Comparison of ENCODE assay signal across 35 cellular contexts in the genomic region with DNA sequence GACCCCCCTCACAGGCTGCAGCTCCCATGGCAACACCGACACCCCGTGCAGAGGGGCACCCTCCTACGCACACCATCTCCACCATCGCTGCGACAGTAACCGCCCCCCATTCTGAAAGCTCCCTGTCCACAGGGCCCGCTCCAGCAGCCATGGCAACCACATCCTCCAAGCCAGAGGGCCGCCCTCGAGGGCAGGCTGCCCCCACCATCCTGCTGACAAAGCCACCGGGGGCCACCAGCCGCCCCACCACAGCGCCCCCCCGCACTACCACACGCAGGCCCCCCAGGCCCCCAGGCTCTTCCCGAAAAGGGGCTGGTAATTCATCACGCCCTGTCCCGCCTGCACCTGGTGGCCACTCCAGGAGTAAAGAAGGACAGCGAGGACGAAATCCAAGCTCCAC. TPM values are rescaled to one million over a fixed set of nuclear protein-coding genes. Genes with fewer than 3 reads are reported as not detected.
"Had no signal": no experiment of that assay in that cellular context is flagged by ENCODE, and none has a peak within 500 bp of the region (broad histone marks: within the 10 kb centered on the region; RNA-seq: fewer than 3 reads in every experiment).

No MANE protein-coding gene starts in this region.

- DNase-seq: activated B cell treated with CpG ODN at 0.5 μM for 24 hours; activated CD4-positive, alpha-beta memory T cell treated with anti-CD3 and anti-CD28 coated beads for 36 hours; activated CD4-positive, alpha-beta T cell treated with anti-CD3 and anti-CD28 coated beads for 4 hours; activated CD4-positive, alpha-beta T cell treated with anti-CD3 and anti-CD28 coated beads, Interleukin-2, amount 10 ng/mL, durations not matched to agents 24 days and 14 days; activated CD4-positive, alpha-beta T cell treated with anti-CD3 and anti-CD28 coated beads, Interleukin-2, amount 50 U/mL, for 1 hour; activated CD4-positive, alpha-beta T cell treated with anti-CD3 and anti-CD28 coated beads, Interleukin-2, amount 50 U/mL, for 4 hours; activated CD4-positive, CD25-positive, alpha-beta regulatory T cell treated with anti-CD3 and anti-CD28 coated beads, Interleukin-2, amount 50 U/mL, for 72 hours; activated CD8-positive, alpha-beta memory T cell treated with anti-CD3 and anti-CD28 coated beads, Interleukin-2, amount 50 U/mL, for 4 hours; activated CD8-positive, alpha-beta T cell treated with anti-CD3 and anti-CD28 coated beads for 36 hours; activated effector memory CD4-positive, alpha-beta T cell treated with Interleukin-2 at 50 U/mL for 16 hours; activated gamma-delta T cell; activated naive CD4-positive, alpha-beta T cell treated with anti-CD3 and anti-CD28 coated beads, Interleukin-2, amount 10 ng/mL, durations not matched to agents 7 days and 5 days; activated naive CD4-positive, alpha-beta T cell treated with Interleukin-2 at 50 U/mL for 16 hours; activated naive CD8-positive, alpha-beta T cell treated with anti-CD3 and anti-CD28 coated beads, Interleukin-2, amount 10 ng/mL, durations not matched to agents 7 days and 5 days; activated naive CD8-positive, alpha-beta T cell treated with anti-CD3 and anti-CD28 coated beads, Interleukin-2, amount 50 U/mL, for 24 hours; activated T-cell treated with anti-CD3 and anti-CD28 coated beads, Interleukin-2, amount 50 U/mL, for 24 hours; activated T-cell treated with anti-CD3 and anti-CD28 coated beads, Interleukin-2, amount 50 U/mL, for 48 hours; amygdala; anterior cingulate cortex; caudate nucleus; cerebellar nuclear complex; SW 1271; T-helper 1 cell; T-helper 2 cell; T-helper 9 cell had no signal

- H3K4me3 Mint-ChIP-seq: activated B cell treated with CpG ODN at 0.5 μM for 24 hours; activated CD4-positive, alpha-beta memory T cell treated with anti-CD3 and anti-CD28 coated beads for 36 hours; activated CD4-positive, alpha-beta T cell treated with anti-CD3 and anti-CD28 coated beads, Interleukin-2, amount 10 ng/mL, durations not matched to agents 24 days and 14 days; activated CD8-positive, alpha-beta T cell treated with anti-CD3 and anti-CD28 coated beads for 36 hours; activated naive CD4-positive, alpha-beta T cell treated with anti-CD3 and anti-CD28 coated beads, Interleukin-2, amount 10 ng/mL, durations not matched to agents 7 days and 5 days; activated naive CD4-positive, alpha-beta T cell treated with anti-CD3 and anti-CD28 coated beads, Interleukin-2, amount 50 U/mL, for 24 hours; activated naive CD8-positive, alpha-beta T cell; activated naive CD8-positive, alpha-beta T cell treated with anti-CD3 and anti-CD28 coated beads, Interleukin-2, amount 10 ng/mL, durations not matched to agents 7 days and 5 days; activated naive CD8-positive, alpha-beta T cell treated with anti-CD3 and anti-CD28 coated beads, Interleukin-2, amount 50 U/mL, for 24 hours; activated T-cell treated with anti-CD3 and anti-CD28 coated beads, Interleukin-2, amount 50 U/mL, for 24 hours; brain; central memory CD8-positive, alpha-beta T cell; T-helper 1 cell treated with Interleukin-12 subunit alpha and Interleukin-12 subunit beta and Interleukin-4 antibody, amounts not matched to agents 30 μg/mL and 1 μg/mL, for 36 hours; T-helper 2 cell treated with Interferon-gamma antibody and Interleukin-4, amounts not matched to agents 5 μg/mL and 100 μg/mL, for 36 hours had no signal

- H3K36me3 Mint-ChIP-seq: activated CD4-positive, alpha-beta memory T cell treated with anti-CD3 and anti-CD28 coated beads for 36 hours; activated naive CD4-positive, alpha-beta T cell treated with anti-CD3 and anti-CD28 coated beads, Interleukin-2, amount 10 ng/mL, durations not matched to agents 7 days and 5 days; activated naive CD4-positive, alpha-beta T cell treated with anti-CD3 and anti-CD28 coated beads, Interleukin-2, amount 50 U/mL, for 24 hours; activated naive CD8-positive, alpha-beta T cell treated with anti-CD3 and anti-CD28 coated beads, Interleukin-2, amount 10 ng/mL, durations not matched to agents 7 days and 5 days; brain had no signal

- H3K27ac Mint-ChIP-seq: activated B cell treated with CpG ODN at 0.5 μM for 24 hours; activated CD4-positive, alpha-beta memory T cell treated with anti-CD3 and anti-CD28 coated beads for 36 hours; activated CD4-positive, alpha-beta T cell treated with anti-CD3 and anti-CD28 coated beads, Interleukin-2, amount 10 ng/mL, durations not matched to agents 24 days and 14 days; activated CD8-positive, alpha-beta T cell treated with anti-CD3 and anti-CD28 coated beads for 36 hours; activated naive CD4-positive, alpha-beta T cell treated with anti-CD3 and anti-CD28 coated beads, Interleukin-2, amount 10 ng/mL, durations not matched to agents 7 days and 5 days; activated naive CD4-positive, alpha-beta T cell treated with anti-CD3 and anti-CD28 coated beads, Interleukin-2, amount 50 U/mL, for 24 hours; activated naive CD8-positive, alpha-beta T cell; activated naive CD8-positive, alpha-beta T cell treated with anti-CD3 and anti-CD28 coated beads, Interleukin-2, amount 10 ng/mL, durations not matched to agents 7 days and 5 days; activated naive CD8-positive, alpha-beta T cell treated with anti-CD3 and anti-CD28 coated beads, Interleukin-2, amount 50 U/mL, for 24 hours; activated T-cell treated with anti-CD3 and anti-CD28 coated beads, Interleukin-2, amount 50 U/mL, for 24 hours; T-helper 1 cell treated with Interleukin-12 subunit alpha and Interleukin-12 subunit beta and Interleukin-4 antibody, amounts not matched to agents 30 μg/mL and 1 μg/mL, for 36 hours; T-helper 2 cell treated with Interferon-gamma antibody and Interleukin-4, amounts not matched to agents 5 μg/mL and 100 μg/mL, for 36 hours had no signal

- H3K4me1 Mint-ChIP-seq: activated B cell treated with CpG ODN at 0.5 μM for 24 hours; activated CD4-positive, alpha-beta T cell treated with anti-CD3 and anti-CD28 coated beads, Interleukin-2, amount 10 ng/mL, durations not matched to agents 24 days and 14 days; activated naive CD4-positive, alpha-beta T cell treated with anti-CD3 and anti-CD28 coated beads, Interleukin-2, amount 10 ng/mL, durations not matched to agents 7 days and 5 days; activated naive CD4-positive, alpha-beta T cell treated with anti-CD3 and anti-CD28 coated beads, Interleukin-2, amount 50 U/mL, for 24 hours; activated naive CD8-positive, alpha-beta T cell treated with anti-CD3 and anti-CD28 coated beads, Interleukin-2, amount 10 ng/mL, durations not matched to agents 7 days and 5 days; activated naive CD8-positive, alpha-beta T cell treated with anti-CD3 and anti-CD28 coated beads, Interleukin-2, amount 50 U/mL, for 24 hours; central memory CD8-positive, alpha-beta T cell had no signal

- H3K27me3 ChIP-seq: ascending aorta, cardiac muscle cell had no signal

- H3K4me3 ChIP-seq: ascending aorta, cardiac muscle cell had no signal

- H3K36me3 ChIP-seq: ascending aorta, cardiac muscle cell had no signal

- H3K4me1 ChIP-seq: ascending aorta had no signal

- H3K9me3 ChIP-seq: ascending aorta had no signal

- H3K27ac ChIP-seq: ascending aorta, cardiac muscle cell, VCaP had no signal

- H3K27me3 Mint-ChIP-seq: activated CD4-positive, alpha-beta memory T cell treated with anti-CD3 and anti-CD28 coated beads for 36 hours; activated CD8-positive, alpha-beta T cell treated with anti-CD3 and anti-CD28 coated beads for 36 hours; activated naive CD4-positive, alpha-beta T cell treated with anti-CD3 and anti-CD28 coated beads, Interleukin-2, amount 50 U/mL, for 24 hours; activated naive CD8-positive, alpha-beta T cell; activated naive CD8-positive, alpha-beta T cell treated with anti-CD3 and anti-CD28 coated beads, Interleukin-2, amount 10 ng/mL, durations not matched to agents 7 days and 5 days; activated T-cell treated with anti-CD3 and anti-CD28 coated beads, Interleukin-2, amount 50 U/mL, for 24 hours; brain had no signal

- ATAC-seq: activated CD8-positive, alpha-beta T cell treated with anti-CD3 and anti-CD28 coated beads for 36 hours; activated naive CD8-positive, alpha-beta T cell treated with anti-CD3 and anti-CD28 coated beads, Interleukin-2, amount 50 U/mL, for 24 hours had no signal

- H3K9me3 Mint-ChIP-seq: activated B cell treated with CpG ODN at 0.5 μM for 24 hours; activated CD4-positive, alpha-beta memory T cell treated with anti-CD3 and anti-CD28 coated beads for 36 hours; activated CD4-positive, alpha-beta T cell treated with anti-CD3 and anti-CD28 coated beads, Interleukin-2, amount 10 ng/mL, durations not matched to agents 24 days and 14 days; activated CD8-positive, alpha-beta T cell treated with anti-CD3 and anti-CD28 coated beads for 36 hours; activated naive CD4-positive, alpha-beta T cell treated with anti-CD3 and anti-CD28 coated beads, Interleukin-2, amount 10 ng/mL, durations not matched to agents 7 days and 5 days; activated naive CD4-positive, alpha-beta T cell treated with anti-CD3 and anti-CD28 coated beads, Interleukin-2, amount 50 U/mL, for 24 hours; activated naive CD8-positive, alpha-beta T cell treated with anti-CD3 and anti-CD28 coated beads, Interleukin-2, amount 10 ng/mL, durations not matched to agents 7 days and 5 days; activated naive CD8-positive, alpha-beta T cell treated with anti-CD3 and anti-CD28 coated beads, Interleukin-2, amount 50 U/mL, for 24 hours; activated T-cell treated with anti-CD3 and anti-CD28 coated beads, Interleukin-2, amount 50 U/mL, for 24 hours; brain; central memory CD8-positive, alpha-beta T cell; T-helper 1 cell treated with Interleukin-12 subunit alpha and Interleukin-12 subunit beta and Interleukin-4 antibody, amounts not matched to agents 30 μg/mL and 1 μg/mL, for 36 hours; T-helper 2 cell treated with Interferon-gamma antibody and Interleukin-4, amounts not matched to agents 5 μg/mL and 100 μg/mL, for 36 hours had no signal

RNA-seq across cellular contexts. Expression of a gene that starts 19.9 kb away (rescaled TPM):
- total RNA-seq: activated CD4-positive, alpha-beta memory T cell treated with anti-CD3 and anti-CD28 coated beads for 36 hours; activated CD4-positive, alpha-beta T cell treated with anti-CD3 and anti-CD28 coated beads, Interleukin-2, amount 10 ng/mL, durations not matched to agents 24 days and 14 days; activated naive CD8-positive, alpha-beta T cell treated with anti-CD3 and anti-CD28 coated beads, Interleukin-2, amount 10 ng/mL, durations not matched to agents 7 days and 5 days; ascending aorta; bronchial epithelial cell; cardiac muscle cell had no signal
- polyA plus RNA-seq: cardiac muscle cell had no signal
